In the genomic region with DNA sequence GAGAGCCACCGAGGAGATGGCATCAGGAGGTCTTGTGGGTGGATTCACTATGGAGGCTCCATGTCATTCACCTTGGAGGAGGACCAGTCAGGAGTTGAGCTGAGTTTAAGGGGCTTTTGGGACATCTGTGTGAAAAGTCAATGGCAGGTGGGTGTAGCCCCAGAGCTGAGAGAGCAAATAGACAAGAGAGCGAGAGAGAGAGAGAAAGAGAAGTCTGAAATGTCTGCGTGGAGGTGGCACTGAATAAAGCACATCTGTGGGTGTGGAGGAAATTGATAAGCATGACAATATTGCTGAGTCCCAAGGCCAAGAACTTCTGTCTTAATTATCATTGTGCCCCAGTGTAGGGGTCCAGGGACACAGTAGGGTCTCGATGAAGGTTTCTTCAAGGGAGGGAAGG, we compare ENCODE assay signal across 25 cellular contexts.
"Had no signal": no experiment of that assay in that cellular context is flagged by ENCODE, and none has a peak within 500 bp of the region (broad histone marks: within the 10 kb centered on the region; RNA-seq: fewer than 3 reads in every experiment).

No MANE protein-coding gene starts in this region.

- H3K27ac ChIP-seq: HL-60, KMS-11, PC-9, Peyer's patch, SJCRH30 had no signal

- H3K9me3 ChIP-seq: Peyer's patch, SJCRH30 had no signal

- H3K36me3 Mint-ChIP-seq: IgD-negative memory B cell had no signal

- H3K4me1 ChIP-seq: Peyer's patch, SJCRH30 had no signal

- H3K4me3 Mint-ChIP-seq: IgD-negative memory B cell had no signal

- ATAC-seq: K562, Right ventricle myocardium inferior, SK-N-SH treated with all-trans-retinoic acid at 6 μM for 48 hours had no signal

- H2AFZ ChIP-seq: PC-9 had no signal

- H3K27me3 ChIP-seq: Peyer's patch had no signal

- H3K36me3 ChIP-seq: Peyer's patch, SJCRH30 had no signal

- DNase-seq: Kasumi-1; MM.1S; NCI-H1105; NCI-H1417; NCI-H1436 treated with DMSO at 0.1 percent for 48 hours; NCI-H1694; NCI-H1930; NCI-H2081; NCI-H2107; NCI-H2227 treated with DMSO at 0.1 percent for 48 hours; NCI-H510A; NCI-H524 treated with DMSO at 0.1 percent for 48 hours; NCI-H774; NK-92 treated with Interleukin-12 subunit alpha and Interleukin-12 subunit beta, amount 100 ng/mL, for 24 hours; PC-9; Peyer's patch; SHP77 treated with DMSO at 0.1 percent for 48 hours; SJCRH30 had no signal

- FAIRE-seq: HTR-8/SVneo, K562 had no signal

- H3K4me2 ChIP-seq: KMS-11, PC-9 had no signal

- H3K9ac ChIP-seq: KMS-11 had no signal

- H3K4me3 ChIP-seq: K562, PC-9, Peyer's patch, SJCRH30 had no signal
